In the genomic region with DNA sequence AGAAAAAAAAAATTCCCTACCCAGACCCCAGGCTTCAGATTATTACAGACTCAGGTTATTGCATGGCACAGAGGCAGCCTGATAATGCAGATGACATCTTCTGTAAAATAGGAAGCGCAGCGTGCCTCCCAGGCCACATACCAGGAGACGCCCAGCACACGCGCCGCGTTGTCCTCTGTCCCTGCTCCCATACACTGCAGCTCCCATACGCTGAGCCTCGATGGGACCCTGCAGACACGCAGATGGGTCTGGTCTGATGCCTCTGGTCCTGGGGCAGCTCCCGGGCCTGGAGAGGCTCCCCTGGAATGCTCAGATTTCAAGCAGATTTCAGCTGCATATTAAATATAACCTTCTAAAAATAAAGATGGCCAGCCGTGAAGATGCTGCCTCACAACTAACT, we compare ENCODE assay signal across 27 cellular contexts.
"Had no signal": no experiment of that assay in that cellular context is flagged by ENCODE, and none has a peak within 500 bp of the region (broad histone marks: within the 10 kb centered on the region; RNA-seq: fewer than 3 reads in every experiment).

No MANE protein-coding gene starts in this region.

- H3K36me3 ChIP-seq: ascending aorta, cardiac muscle cell, gastroesophageal sphincter, neutrophil, ovary, prostate gland, thyroid gland had no signal

- H3K36me3 Mint-ChIP-seq: activated naive CD4-positive, alpha-beta T cell treated with anti-CD3 and anti-CD28 coated beads, Interleukin-2, amount 10 ng/mL, durations not matched to agents 7 days and 5 days; activated naive CD8-positive, alpha-beta T cell treated with anti-CD3 and anti-CD28 coated beads, Interleukin-2, amount 10 ng/mL, durations not matched to agents 7 days and 5 days; brain; memory B cell; stimulated activated memory B cell treated with anti-CD40 and anti-IgM and Interleukin-4, amounts not matched to agents 10 μg/mL and 1 μg/mL and 100 μg/mL, for 72 hours had no signal

- H3K27me3 Mint-ChIP-seq: activated naive CD4-positive, alpha-beta T cell treated with anti-CD3 and anti-CD28 coated beads, Interleukin-2, amount 10 ng/mL, durations not matched to agents 7 days and 5 days; activated naive CD8-positive, alpha-beta T cell treated with anti-CD3 and anti-CD28 coated beads, Interleukin-2, amount 10 ng/mL, durations not matched to agents 7 days and 5 days; activated T-cell treated with anti-CD3 and anti-CD28 coated beads, Interleukin-2, amount 50 U/mL, for 24 hours; stimulated activated memory B cell treated with anti-CD40 and anti-IgM and Interleukin-4, amounts not matched to agents 10 μg/mL and 1 μg/mL and 100 μg/mL, for 72 hours; stimulated activated naive CD8-positive, alpha-beta T cell treated with anti-CD3 and anti-CD28 coated beads, Interleukin-15, amount 100 ng/mL, for 72 hours had no signal

- H3K27ac Mint-ChIP-seq: activated CD8-positive, alpha-beta T cell treated with anti-CD3 and anti-CD28 coated beads, Interleukin-2, amount 10 ng/mL, durations not matched to agents 7 days and 5 days; activated naive CD4-positive, alpha-beta T cell treated with anti-CD3 and anti-CD28 coated beads, Interleukin-2, amount 10 ng/mL, durations not matched to agents 7 days and 5 days; activated naive CD8-positive, alpha-beta T cell treated with anti-CD3 and anti-CD28 coated beads, Interleukin-2, amount 10 ng/mL, durations not matched to agents 7 days and 5 days; activated T-cell treated with anti-CD3 and anti-CD28 coated beads, Interleukin-2, amount 50 U/mL, for 24 hours; memory B cell; nephron; stimulated activated memory B cell treated with anti-CD40 and anti-IgM and Interleukin-4, amounts not matched to agents 10 μg/mL and 1 μg/mL and 100 μg/mL, for 72 hours; stimulated activated naive CD8-positive, alpha-beta T cell treated with anti-CD3 and anti-CD28 coated beads, Interleukin-15, amount 100 ng/mL, for 72 hours had no signal

- DNase-seq: activated CD4-positive, alpha-beta T cell treated with anti-CD3 and anti-CD28 coated beads for 4 hours; activated CD8-positive, alpha-beta T cell treated with anti-CD3 and anti-CD28 coated beads, Interleukin-2, amount 10 ng/mL, durations not matched to agents 7 days and 5 days; activated gamma-delta T cell; activated naive CD4-positive, alpha-beta T cell treated with anti-CD3 and anti-CD28 coated beads, Interleukin-2, amount 10 ng/mL, durations not matched to agents 7 days and 5 days; activated naive CD8-positive, alpha-beta T cell treated with anti-CD3 and anti-CD28 coated beads, Interleukin-2, amount 10 ng/mL, durations not matched to agents 7 days and 5 days; activated T-cell treated with anti-CD3 and anti-CD28 coated beads, Interleukin-2, amount 50 U/mL, for 24 hours; cerebellar nuclear complex; cortex of kidney; hippocampal formation; kidney; left colon; ovary; retina; stimulated activated CD4-positive, alpha-beta T cell treated with anti-CD3 and anti-CD28 coated beads, Interleukin-4, amount 100 ng/mL, for 24 hours; stimulated activated naive CD8-positive, alpha-beta T cell treated with anti-CD3 and anti-CD28 coated beads, Interleukin-15, amount 100 ng/mL, for 72 hours; thyroid gland had no signal

- H3K9me3 Mint-ChIP-seq: activated naive CD4-positive, alpha-beta T cell treated with anti-CD3 and anti-CD28 coated beads, Interleukin-2, amount 10 ng/mL, durations not matched to agents 7 days and 5 days had no signal

- H3K4me3 Mint-ChIP-seq: activated CD8-positive, alpha-beta T cell treated with anti-CD3 and anti-CD28 coated beads, Interleukin-2, amount 10 ng/mL, durations not matched to agents 7 days and 5 days; activated naive CD4-positive, alpha-beta T cell treated with anti-CD3 and anti-CD28 coated beads, Interleukin-2, amount 10 ng/mL, durations not matched to agents 7 days and 5 days; activated naive CD8-positive, alpha-beta T cell treated with anti-CD3 and anti-CD28 coated beads, Interleukin-2, amount 10 ng/mL, durations not matched to agents 7 days and 5 days; activated T-cell treated with anti-CD3 and anti-CD28 coated beads, Interleukin-2, amount 50 U/mL, for 24 hours; brain; memory B cell; nephron; stimulated activated memory B cell treated with anti-CD40 and anti-IgM and Interleukin-4, amounts not matched to agents 10 μg/mL and 1 μg/mL and 100 μg/mL, for 72 hours; stimulated activated naive CD8-positive, alpha-beta T cell treated with anti-CD3 and anti-CD28 coated beads, Interleukin-15, amount 100 ng/mL, for 72 hours had no signal

- ATAC-seq: activated CD8-positive, alpha-beta T cell treated with anti-CD3 and anti-CD28 coated beads, Interleukin-2, amount 10 ng/mL, durations not matched to agents 7 days and 5 days; gastroesophageal sphincter; left colon; sciatic nerve; stimulated activated memory B cell treated with anti-CD40 and anti-IgM and Interleukin-4, amounts not matched to agents 10 μg/mL and 1 μg/mL and 100 μg/mL, for 72 hours; stimulated activated naive CD8-positive, alpha-beta T cell treated with anti-CD3 and anti-CD28 coated beads, Interleukin-15, amount 100 ng/mL, for 72 hours had no signal

- H3K4me1 ChIP-seq: ascending aorta, gastroesophageal sphincter, prostate gland, thyroid gland had no signal

- H3K27me3 ChIP-seq: ascending aorta, cardiac muscle cell, gastroesophageal sphincter, neutrophil, ovary, thyroid gland had no signal

- H3K9me3 ChIP-seq: ascending aorta, neutrophil, ovary, prostate gland, thyroid gland had no signal

- H3K4me1 Mint-ChIP-seq: activated naive CD4-positive, alpha-beta T cell treated with anti-CD3 and anti-CD28 coated beads, Interleukin-2, amount 10 ng/mL, durations not matched to agents 7 days and 5 days; activated naive CD8-positive, alpha-beta T cell treated with anti-CD3 and anti-CD28 coated beads, Interleukin-2, amount 10 ng/mL, durations not matched to agents 7 days and 5 days; stimulated activated memory B cell treated with anti-CD40 and anti-IgM and Interleukin-4, amounts not matched to agents 10 μg/mL and 1 μg/mL and 100 μg/mL, for 72 hours; stimulated activated naive CD8-positive, alpha-beta T cell treated with anti-CD3 and anti-CD28 coated beads, Interleukin-15, amount 100 ng/mL, for 72 hours had no signal

- H3K4me3 ChIP-seq: ascending aorta, cardiac muscle cell, gastroesophageal sphincter, ovary, prostate gland, skin epidermis, thyroid gland had no signal

- H3K27ac ChIP-seq: ascending aorta, cardiac muscle cell, gastroesophageal sphincter, neutrophil, ovary, prostate gland, skin epidermis, thyroid gland had no signal
